ENCODE assay signal across 18 cellular contexts in the genomic region with DNA sequence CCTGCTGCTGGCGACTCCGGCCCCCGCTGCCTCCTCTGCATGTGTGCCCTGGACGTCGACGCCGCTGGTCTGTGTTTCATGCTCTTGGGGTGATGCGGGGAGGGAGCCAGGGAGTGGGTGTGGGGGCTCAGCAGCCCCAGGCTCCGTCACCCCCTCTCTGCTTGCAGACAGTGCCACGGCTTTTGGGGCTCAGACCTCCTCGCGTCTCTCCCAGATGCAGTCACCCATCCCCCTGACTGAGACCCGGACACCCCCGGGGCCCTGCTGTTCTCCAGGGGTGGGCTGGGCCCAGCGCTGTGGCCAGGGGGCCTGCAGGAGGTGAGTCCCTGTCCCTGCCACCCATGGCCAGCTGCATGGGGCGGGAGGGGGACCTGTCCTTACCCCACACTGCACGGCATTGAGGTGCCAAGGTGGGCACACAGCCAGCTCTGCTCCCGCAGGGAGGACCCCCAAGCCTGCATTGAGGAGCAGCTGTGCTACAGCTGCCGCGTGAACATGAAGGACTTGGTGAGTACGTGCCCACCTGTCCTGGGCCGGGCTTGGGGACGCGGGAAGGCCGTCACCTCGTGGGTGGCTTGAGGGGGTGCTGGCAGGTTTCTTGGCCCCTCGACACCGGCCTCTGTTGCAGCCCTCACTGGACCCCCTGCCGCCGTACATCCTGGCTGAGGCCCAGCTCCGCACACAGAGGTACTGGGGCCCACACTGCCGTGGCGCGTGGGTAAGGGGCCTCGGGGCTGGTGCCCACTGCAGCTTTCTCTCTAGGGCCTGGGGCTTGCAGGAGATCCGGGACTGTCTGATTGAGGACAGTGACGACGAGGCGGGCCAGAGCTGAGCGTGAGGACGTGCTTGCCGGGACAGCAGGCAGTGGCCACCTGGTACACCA. TPM values are rescaled to one million over a fixed set of nuclear protein-coding genes. Genes with fewer than 3 reads are reported as not detected.
DNase-seq lines count a peak whose midpoint lies in the region; ATAC-seq and TF ChIP-seq lines count a peak whose summit lies in the region.
"Had no signal": no experiment of that assay in that cellular context is flagged by ENCODE, and none has a peak within 500 bp of the region (broad histone marks: within the 10 kb centered on the region; RNA-seq: fewer than 3 reads in every experiment).

No MANE protein-coding gene starts in this region.

- CTCF ChIA-PET in RWPE1 (lab: Yijun Ruan, JAX) = interaction anchor here (0.6 to 1.3 kb wide), 3 partner anchors 22 to 369 kb away, joined by 3 to 8 read pairs (median 3); no protein-coding TSS in a partner anchor
- CTCF ChIA-PET in naive thymus-derived CD4-positive, alpha-beta T cell (lab: Charles Lee) = no interaction called here

- POLR2A ChIA-PET in RWPE1 (lab: Yijun Ruan, JAX; ENCODE audit: low non-redundant PET) = no interaction called here
- POLR2A ChIA-PET in naive thymus-derived CD4-positive, alpha-beta T cell (lab: Charles Lee) = no interaction called here

- no peak overlapping the region for H3K4me3 ChIP-seq in lung
- H3K4me3 ChIP-seq in naive thymus-derived CD4-positive, alpha-beta T cell (ENCODE audit: low read length) = no peak overlapping the region

- intact Hi-C loops in naive thymus-derived CD4-positive, alpha-beta T cell (cut with micrococcal nuclease) = no loop called here

- no peaks in the 10 kb centered on the region for H3K9me3 Mint-ChIP-seq in stimulated activated naive CD8-positive, alpha-beta T cell treated with anti-CD3 and anti-CD28 coated beads, Interleukin-15, amount 100 ng/mL, for 72 hours
- H3K9me3 Mint-ChIP-seq in T-helper 2 cell treated with Interferon-gamma antibody and Interleukin-4, amounts not matched to agents 5 μg/mL and 100 μg/mL, for 36 hours = no peaks in the 10 kb centered on the region
- peaks cover 0 to 2% (median 0%) of the 10 kb centered on the region in 11 donors for H3K9me3 Mint-ChIP-seq in naive thymus-derived CD4-positive, alpha-beta T cell
- H3K9me3 Mint-ChIP-seq: CD4-positive, alpha-beta memory T cell had no signal

- H3K36me3 Mint-ChIP-seq in T-helper 2 cell treated with Interferon-gamma antibody and Interleukin-4, amounts not matched to agents 5 μg/mL and 100 μg/mL, for 36 hours (ENCODE audit: low read depth) = peaks cover 29% of the 10 kb centered on the region
- H3K36me3 Mint-ChIP-seq in naive thymus-derived CD4-positive, alpha-beta T cell = peaks cover 0 to 11% (median 2%) of the 10 kb centered on the region in 5 donors

- peaks cover 2 to 67% of the 10 kb centered on the region in 2 donors for H3K36me3 ChIP-seq in lung (ENCODE audit: control insufficient read depth in 2 of 2, insufficient read depth in 2 of 2, low read length in 2 of 2)
- peaks cover 4 to 78% (median 12%) of the 10 kb centered on the region in 3 experiments for H3K36me3 ChIP-seq in naive thymus-derived CD4-positive, alpha-beta T cell (ENCODE audit: control insufficient read depth in 2 of 3, insufficient read depth in 3 of 3, low read length in 3 of 3)

- TF ChIP-seq CTCF in RWPE1 (conservative IDR thresholded peaks at IDR 0.05; ENCODE audit: low read depth) (no peak), lung (IDR thresholded peaks at IDR 0.05; ENCODE audit: control extremely low read depth, extremely low read depth) (no peak)

- peaks cover 24% of the 10 kb centered on the region for H3K4me1 Mint-ChIP-seq in stimulated activated naive CD8-positive, alpha-beta T cell treated with anti-CD3 and anti-CD28 coated beads, Interleukin-15, amount 100 ng/mL, for 72 hours
- H3K4me1 Mint-ChIP-seq in T-helper 2 cell treated with Interferon-gamma antibody and Interleukin-4, amounts not matched to agents 5 μg/mL and 100 μg/mL, for 36 hours (ENCODE audit: low read depth) = no peaks in the 10 kb centered on the region
- H3K4me1 Mint-ChIP-seq in naive thymus-derived CD4-positive, alpha-beta T cell = peaks cover 0 to 5% (median 0%) of the 10 kb centered on the region in 7 donors
- H3K4me1 Mint-ChIP-seq: B cell had no signal

- no peaks in the 10 kb centered on the region for H3K27me3 Mint-ChIP-seq in stimulated activated naive CD8-positive, alpha-beta T cell treated with anti-CD3 and anti-CD28 coated beads, Interleukin-15, amount 100 ng/mL, for 72 hours
- H3K27me3 Mint-ChIP-seq in T-helper 2 cell treated with Interferon-gamma antibody and Interleukin-4, amounts not matched to agents 5 μg/mL and 100 μg/mL, for 36 hours (ENCODE audit: low read depth) = no peaks in the 10 kb centered on the region
- no peaks in the 10 kb centered on the region for H3K27me3 Mint-ChIP-seq in naive thymus-derived CD4-positive, alpha-beta T cell
- H3K27me3 Mint-ChIP-seq: B cell; CD4-positive, alpha-beta memory T cell had no signal

- H3K27ac ChIP-seq in RWPE1 (peak overlapping the region; percentile 31; the same call in 1 of the 2 replicates), lung (ENCODE audit: low read depth in 1 of 2, low read length in 1 of 2) (no peak overlapping the region)
- H3K27ac ChIP-seq in naive thymus-derived CD4-positive, alpha-beta T cell (ENCODE audit: low read depth, low read length) = no peak overlapping the region

- ATAC-seq in stimulated activated naive CD8-positive, alpha-beta T cell treated with anti-CD3 and anti-CD28 coated beads, Interleukin-15, amount 100 ng/mL, for 72 hours = peak; percentile 6
- no peak for ATAC-seq in stimulated activated naive CD8-positive, alpha-beta T cell treated with anti-CD3 and anti-CD28 coated beads, Interleukin-15, Interleukin-2, amounts not matched to agents 100 U/mL and 50 U/mL, for 24 hours
- ATAC-seq in lung (ENCODE audit: insufficient read depth, low FRiP score) (peak; percentile 28), GM19452 (IDR thresholded peaks at IDR 0.05; ENCODE audit: unreplicated experiment) (no peak)
- no peak for ATAC-seq in naive thymus-derived CD4-positive, alpha-beta T cell

- no peaks in the 10 kb centered on the region for H3K9me3 ChIP-seq in lung (ENCODE audit: control insufficient read depth in 2 of 2, insufficient read depth in 1 of 2, low read length in 1 of 2)
- H3K9me3 ChIP-seq in naive thymus-derived CD4-positive, alpha-beta T cell (ENCODE audit: control insufficient read depth in 2 of 3, low read length in 3 of 3) = no peaks in the 10 kb centered on the region

- 88 to 89% methylated on average over 42 of the region's 42 CpGs for WGBS in lung, 2 donors

- no peaks in the 10 kb centered on the region for H3K4me1 ChIP-seq in lung (ENCODE audit: control insufficient read depth in 2 of 2, insufficient read depth in 2 of 2, low read length in 2 of 2)
- no peaks in the 10 kb centered on the region for H3K4me1 ChIP-seq in naive thymus-derived CD4-positive, alpha-beta T cell (ENCODE audit: control insufficient read depth in 2 of 2, insufficient read depth in 2 of 2, low read length in 2 of 2)

- DNase-seq in stimulated activated naive CD8-positive, alpha-beta T cell treated with anti-CD3 and anti-CD28 coated beads, Interleukin-15, amount 100 ng/mL, for 72 hours = no peak
- DNase-seq in stimulated activated naive CD8-positive, alpha-beta T cell treated with anti-CD3 and anti-CD28 coated beads, Interleukin-15, Interleukin-2, amounts not matched to agents 100 U/mL and 50 U/mL, for 24 hours = no peak
- DNase-seq in RWPE1 (ENCODE audit: low spot score) (no peak), lung (ENCODE audit: low spot score) (no peak), SIG-M5 (lab: John Stamatoyannopoulos, UW) (no peak)
- DNase-seq in T-helper 2 cell treated with Interferon-gamma antibody and Interleukin-4, amounts not matched to agents 5 μg/mL and 100 μg/mL, for 36 hours (ENCODE audit: low spot score) = no peak
- no peak for DNase-seq in naive thymus-derived CD4-positive, alpha-beta T cell
- DNase-seq: ACHN; C1 segment of cervical spinal cord; CD4-positive, alpha-beta memory T cell; DMS153; DMS79 treated with DMSO at 0.1 percent for 48 hours; GDM1; HCEC 1CT had no signal

- no peaks in the 10 kb centered on the region for H3K27me3 ChIP-seq in lung (ENCODE audit: control insufficient read depth, insufficient read depth)
- no peaks in the 10 kb centered on the region for H3K27me3 ChIP-seq in naive thymus-derived CD4-positive, alpha-beta T cell (ENCODE audit: control insufficient read depth in 2 of 2, insufficient read depth in 2 of 2, low read length in 2 of 2)

- peak overlapping the region in 1 of 2 donors; percentile 48 for H3K27ac Mint-ChIP-seq in stimulated activated naive CD8-positive, alpha-beta T cell treated with anti-CD3 and anti-CD28 coated beads, Interleukin-15, amount 100 ng/mL, for 72 hours
- no peak overlapping the region for H3K27ac Mint-ChIP-seq in T-helper 2 cell treated with Interferon-gamma antibody and Interleukin-4, amounts not matched to agents 5 μg/mL and 100 μg/mL, for 36 hours
- H3K27ac Mint-ChIP-seq in naive thymus-derived CD4-positive, alpha-beta T cell = no peak overlapping the region
- H3K27ac Mint-ChIP-seq: B cell; CD4-positive, alpha-beta memory T cell had no signal

- no peak overlapping the region for H3K4me3 Mint-ChIP-seq in stimulated activated naive CD8-positive, alpha-beta T cell treated with anti-CD3 and anti-CD28 coated beads, Interleukin-15, amount 100 ng/mL, for 72 hours
- H3K4me3 Mint-ChIP-seq in T-helper 2 cell treated with Interferon-gamma antibody and Interleukin-4, amounts not matched to agents 5 μg/mL and 100 μg/mL, for 36 hours = no peak overlapping the region
- no peak overlapping the region for H3K4me3 Mint-ChIP-seq in naive thymus-derived CD4-positive, alpha-beta T cell
- H3K4me3 Mint-ChIP-seq: B cell; CD4-positive, alpha-beta memory T cell had no signal

RNA-seq across cellular contexts. Expression of a gene that starts 8.4 kb away (rescaled TPM):
- total RNA-seq in lung = 10 to 100 TPM in 1 of 2 donors, 1 to 10 TPM in 1; 5.7 to 23.4 TPM
- polyA plus RNA-seq in lung = 10 to 100 TPM; 17.2 to 19.4 TPM
- total RNA-seq in naive thymus-derived CD4-positive, alpha-beta T cell = 10 to 100 TPM; 26.0 to 43.3 (median 28.3) TPM
- polyA plus RNA-seq in naive thymus-derived CD4-positive, alpha-beta T cell = 10 to 100 TPM; 13.0 to 14.8 TPM

RNA-seq across cellular contexts. Expression of a gene that starts 8.5 kb away (rescaled TPM):
- 10 to 100 TPM; 15.2 to 45.9 TPM for total RNA-seq in lung
- polyA plus RNA-seq in lung = 10 to 100 TPM; 42.4 to 51.6 TPM
- total RNA-seq in naive thymus-derived CD4-positive, alpha-beta T cell = 100 to 1,000 TPM in 4 of 5 experiments, 10 to 100 TPM in 1; 99.8 to 324 (median 133) TPM
- 10 to 100 TPM; 67.7 to 88.9 TPM for polyA plus RNA-seq in naive thymus-derived CD4-positive, alpha-beta T cell

RNA-seq across cellular contexts. Expression of a gene that starts 28.4 kb away (rescaled TPM):
- total RNA-seq in lung = 1 to 10 TPM; 1.1 to 2.6 TPM
- 1 to 10 TPM; 3.2 to 3.8 TPM for polyA plus RNA-seq in lung
- total RNA-seq in naive thymus-derived CD4-positive, alpha-beta T cell = 10 to 100 TPM in 1 of 5 experiments, 1 to 10 TPM in 4; 2.7 to 13.0 (median 6.1) TPM
- 10 to 100 TPM in 1 of 2 donors, 1 to 10 TPM in 1; 6.5 to 13.5 TPM for polyA plus RNA-seq in naive thymus-derived CD4-positive, alpha-beta T cell
- total RNA-seq: A172, IMR-90 had no signal

RNA-seq across cellular contexts. Expression of a gene that starts 51.8 kb away (rescaled TPM):
- total RNA-seq in lung = 100 to 1,000 TPM in 1 of 2 donors, 10 to 100 TPM in 1; 39.1 to 123 TPM
- 100 to 1,000 TPM; 115 to 135 TPM for polyA plus RNA-seq in lung
- 10 to 100 TPM; 37.7 to 66.9 (median 42.7) TPM for total RNA-seq in naive thymus-derived CD4-positive, alpha-beta T cell
- polyA plus RNA-seq in naive thymus-derived CD4-positive, alpha-beta T cell = 10 to 100 TPM; 12.9 to 23.5 TPM

Comparison
In these comparisons a context has a peak if more than half of its experiments do, and no peak if none do; other contexts are left out.
1. ATAC-seq: peak in stimulated activated naive CD8-positive, alpha-beta T cell treated with anti-CD3 and anti-CD28 coated beads, Interleukin-15, amount 100 ng/mL, for 72 hours (single experiment) and lung (single experiment); none in stimulated activated naive CD8-positive, alpha-beta T cell treated with anti-CD3 and anti-CD28 coated beads, Interleukin-15, Interleukin-2, amounts not matched to agents 100 U/mL and 50 U/mL, for 24 hours (single experiment), naive thymus-derived CD4-positive, alpha-beta T cell (single experiment) and GM19452 (single experiment).